15 cellular contexts compared by ENCODE assay signal in the genomic region with DNA sequence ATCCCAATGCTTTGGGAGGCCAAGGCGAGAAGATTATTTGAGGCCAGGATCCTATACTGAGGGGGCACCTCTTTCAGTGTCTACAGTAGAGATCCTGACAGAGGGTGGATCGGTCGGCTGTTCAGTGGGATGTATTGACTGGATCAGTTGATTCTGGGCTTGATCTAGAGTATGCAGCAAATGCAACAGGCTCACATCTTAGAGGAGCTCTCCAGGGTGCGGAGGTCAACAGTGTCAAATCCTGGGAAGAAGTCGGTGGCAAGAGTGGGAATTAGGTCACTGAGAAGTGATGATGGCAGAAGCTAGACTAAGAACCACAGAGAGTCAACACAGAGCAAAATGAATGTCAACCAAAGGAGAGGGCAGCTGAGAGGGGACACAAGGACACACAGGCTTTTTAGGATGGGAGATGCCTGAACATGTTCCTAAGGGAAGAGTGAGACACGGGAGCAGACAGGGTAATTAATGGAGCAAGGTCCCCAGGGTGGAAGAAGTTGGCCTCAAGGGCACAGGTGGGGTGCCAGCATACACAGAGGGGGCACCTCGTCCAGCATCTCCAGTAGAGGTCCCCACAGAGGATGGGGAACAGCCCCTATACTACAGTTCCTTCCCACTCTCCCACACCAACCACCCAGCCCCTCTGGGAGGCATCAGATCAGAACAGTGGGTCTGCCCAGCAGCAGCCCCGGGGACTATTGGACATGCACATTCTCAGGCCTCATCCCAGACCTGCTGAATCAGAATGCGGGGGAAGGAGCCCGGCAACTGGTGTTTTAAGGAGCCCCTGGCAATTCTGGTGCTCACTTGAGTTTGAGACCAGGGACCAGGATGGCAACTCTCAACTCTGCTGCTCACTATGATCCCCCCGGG. TPM values are rescaled to one million over a fixed set of nuclear protein-coding genes. Genes with fewer than 3 reads are reported as not detected.
DNase-seq lines count a peak whose midpoint lies in the region; ATAC-seq, FAIRE-seq and TF ChIP-seq lines count a peak whose summit lies in the region.
"Had no signal": no experiment of that assay in that cellular context is flagged by ENCODE, and none has a peak within 500 bp of the region (broad histone marks: within the 10 kb centered on the region; RNA-seq: fewer than 3 reads in every experiment).

No MANE protein-coding gene starts in this region.

- TF ChIP-seq POLR2A in testis (IDR thresholded peaks at IDR 0.05) = no peak
- TF ChIP-seq POLR2A in H54 (IDR thresholded peaks at IDR 0.05; ENCODE audit: low read depth, low read length) = no peak

- no peak overlapping the region for H3K14ac ChIP-seq in mesenchymal stem cell (ENCODE audit: low read length in 2 of 2)

- H3K36me3 ChIP-seq in mesenchymal stem cell (ENCODE audit: control insufficient read depth in 1 of 2, insufficient read depth in 2 of 2, low read depth in 1 of 2, low read length in 2 of 2) = peaks cover 57 to 70% of the 10 kb centered on the region in 2 experiments
- no peaks in the 10 kb centered on the region for H3K36me3 ChIP-seq in testis (ENCODE audit: low read depth, missing control alignments)

- H3K27ac Mint-ChIP-seq in activated T-cell treated with anti-CD3 and anti-CD28 coated beads, Interleukin-2, amount 50 U/mL, for 72 hours = peak overlapping the region; percentile 84
- peak overlapping the region; percentile 66 to 81 for H3K27ac Mint-ChIP-seq in activated naive CD4-positive, alpha-beta T cell treated with anti-CD3 and anti-CD28 coated beads, Interleukin-2, amount 50 U/mL, for 72 hours

- H3K4ac ChIP-seq in mesenchymal stem cell (ENCODE audit: low read depth in 1 of 2, low read length in 2 of 2) = peak overlapping the region in 1 of 2 experiments; percentile 57

- CTCF ChIA-PET in GM10248 (lab: Yijun Ruan, JAX) = no interaction called here

- no peak overlapping the region for H2AK5ac ChIP-seq in mesenchymal stem cell (ENCODE audit: low read length, severe bottlenecking)

- intact Hi-C loops in testis (cut with DNase I; ENCODE audit: low total_unique reads) = no loop called here

- no peak overlapping the region for H3K18ac ChIP-seq in mesenchymal stem cell (ENCODE audit: low read depth in 1 of 2, low read length in 2 of 2)

- peak overlapping the region; percentile 46 for H4K8ac ChIP-seq in mesenchymal stem cell (ENCODE audit: low read length)

- H3K9me3 Mint-ChIP-seq in activated T-cell treated with anti-CD3 and anti-CD28 coated beads, Interleukin-2, amount 50 U/mL, for 72 hours = no peaks in the 10 kb centered on the region
- no peaks in the 10 kb centered on the region for H3K9me3 Mint-ChIP-seq in activated naive CD4-positive, alpha-beta T cell treated with anti-CD3 and anti-CD28 coated beads, Interleukin-2, amount 50 U/mL, for 72 hours

- 95% methylated on average over 11 of the region's 11 CpGs for WGBS in mesenchymal stem cell
- WGBS in testis, 2 donors = 80 to 81% methylated on average over 8 to 11 of the region's 11 CpGs

- H3K4me2 ChIP-seq in mesenchymal stem cell (ENCODE audit: low read length, poor library complexity, severe bottlenecking) = no peak overlapping the region
- H3K4me2 ChIP-seq: KMS-11 had no signal

- H3K4me3 Mint-ChIP-seq in activated T-cell treated with anti-CD3 and anti-CD28 coated beads, Interleukin-2, amount 50 U/mL, for 72 hours = no peak overlapping the region

- FAIRE-seq in H54 (lab: Jason Lieb, UNC) = no peak
- FAIRE-seq: RCC 7860 had no signal

- peak overlapping the region; percentile 51 for H3K9ac ChIP-seq in mesenchymal stem cell (ENCODE audit: low read length)
- H3K9ac ChIP-seq: KMS-11, parathyroid adenoma had no signal

- H3K23ac ChIP-seq in mesenchymal stem cell (ENCODE audit: low read length in 2 of 2) = no peak overlapping the region

- H3K36me3 Mint-ChIP-seq in activated T-cell treated with anti-CD3 and anti-CD28 coated beads, Interleukin-2, amount 50 U/mL, for 72 hours (ENCODE audit: insufficient read depth in 2 of 2) = peaks cover 2 to 21% of the 10 kb centered on the region in 2 donors
- H3K36me3 Mint-ChIP-seq in activated naive CD4-positive, alpha-beta T cell treated with anti-CD3 and anti-CD28 coated beads, Interleukin-2, amount 50 U/mL, for 72 hours = peaks cover 0 to 22% of the 10 kb centered on the region in 2 donors

- H4K91ac ChIP-seq in mesenchymal stem cell (ENCODE audit: low read length) = peak overlapping the region; percentile 18

- H2BK120ac ChIP-seq in mesenchymal stem cell (ENCODE audit: low read depth, low read length) = no peak overlapping the region

- no peak overlapping the region for H2AFZ ChIP-seq in mesenchymal stem cell (ENCODE audit: low read depth, low read length)
- H2AFZ ChIP-seq: parathyroid adenoma had no signal

- H3K27me3 ChIP-seq in mesenchymal stem cell (ENCODE audit: control insufficient read depth in 1 of 2, insufficient read depth in 1 of 2, low read length in 2 of 2) (no peaks in the 10 kb centered on the region), testis (no peaks in the 10 kb centered on the region)

- TF ChIP-seq CTCF in testis (IDR thresholded peaks at IDR 0.05) (no peak), GM10248 (IDR thresholded peaks at IDR 0.05; ENCODE audit: control extremely low read depth, extremely low read depth, low read depth, missing control alignments) (no peak)

- H3K27ac ChIP-seq in mesenchymal stem cell (ENCODE audit: low read length, poor library complexity, severe bottlenecking) (no peak overlapping the region), testis (peak overlapping the region; percentile 23 to 24)
- H3K27ac ChIP-seq: KMS-11, parathyroid adenoma had no signal

- no peaks in the 10 kb centered on the region for H3K9me3 ChIP-seq in mesenchymal stem cell (ENCODE audit: control insufficient read depth, low read length)
- H3K9me3 ChIP-seq in testis = no peaks in the 10 kb centered on the region

- H3K4me1 ChIP-seq in mesenchymal stem cell (ENCODE audit: control insufficient read depth, insufficient read depth, low read depth, low read length) (peaks cover 7% of the 10 kb centered on the region), testis (peaks cover 10% of the 10 kb centered on the region)
- H3K4me1 ChIP-seq: parathyroid adenoma had no signal

- no peak overlapping the region for H2BK12ac ChIP-seq in mesenchymal stem cell (ENCODE audit: low read length in 2 of 2)

- DNase-seq in activated T-cell treated with anti-CD3 and anti-CD28 coated beads, Interleukin-2, amount 50 U/mL, for 72 hours = no peak
- DNase-seq in activated T-cell treated with anti-CD3 and anti-CD28 coated beads, Interleukin-2, amount 50 U/mL, for 48 hours = no peak
- no peak for DNase-seq in activated naive CD4-positive, alpha-beta T cell treated with anti-CD3 and anti-CD28 coated beads, Interleukin-2, amount 50 U/mL, for 72 hours (ENCODE audit: low spot score in 2 of 2)
- DNase-seq in mesenchymal stem cell (no peak), testis (no peak), GM10248 (ENCODE audit: extremely low spot score) (no peak), H54 (ENCODE audit: insufficient read length, low spot score) (no peak), NCI-H226 (no peak)
- DNase-seq: anterior cingulate cortex, GF-D8, islet precursor cell, NCI-H2171 treated with DMSO at 0.1 percent for 48 hours had no signal

- POLR2A ChIA-PET in GM10248 (lab: Yijun Ruan, JAX) = no interaction called here

- H3K4me1 Mint-ChIP-seq in activated T-cell treated with anti-CD3 and anti-CD28 coated beads, Interleukin-2, amount 50 U/mL, for 72 hours (ENCODE audit: low read depth) = peaks cover 43% of the 10 kb centered on the region

- H2BK5ac ChIP-seq in mesenchymal stem cell (ENCODE audit: low read depth, low read length, poor library complexity, severe bottlenecking) = no peak overlapping the region

- no peaks in the 10 kb centered on the region for H3K27me3 Mint-ChIP-seq in activated T-cell treated with anti-CD3 and anti-CD28 coated beads, Interleukin-2, amount 50 U/mL, for 72 hours (ENCODE audit: low read depth)

- ATAC-seq in activated T-cell treated with anti-CD3 and anti-CD28 coated beads, Interleukin-2, amount 50 U/mL, for 72 hours (replicated peaks in 1 of 2) = peak in 1 of 2 donors; percentile 7
- no peak for ATAC-seq in activated naive CD4-positive, alpha-beta T cell treated with anti-CD3 and anti-CD28 coated beads, Interleukin-2, amount 50 U/mL, for 72 hours

- peak overlapping the region; percentile 49 for H2BK15ac ChIP-seq in mesenchymal stem cell (ENCODE audit: low read depth, poor library complexity, severe bottlenecking)

- peaks cover 10% of the 10 kb centered on the region for H3K79me1 ChIP-seq in mesenchymal stem cell (replicated peaks; ENCODE audit: low read length, poor library complexity, severe bottlenecking)

- H3K4me3 ChIP-seq in mesenchymal stem cell (ENCODE audit: insufficient read depth in 1 of 2, low read depth in 1 of 2, low read length in 2 of 2) (no peak overlapping the region), testis (no peak overlapping the region)

RNA-seq across cellular contexts. Expression of a gene that starts 10.0 kb away (rescaled TPM):
- 100 to 1,000 TPM; 163 to 204 TPM for total RNA-seq in activated T-cell treated with anti-CD3 and anti-CD28 coated beads, Interleukin-2, amount 50 U/mL, for 72 hours
- total RNA-seq in activated naive CD4-positive, alpha-beta T cell treated with anti-CD3 and anti-CD28 coated beads, Interleukin-2, amount 50 U/mL, for 72 hours = 100 to 1,000 TPM in 1 of 2 donors, 10 to 100 TPM in 1; 82.6 to 148 TPM
- 15.0 TPM for polyA plus RNA-seq in mesenchymal stem cell (2013, experiment 1 of 2)
- polyA plus RNA-seq in mesenchymal stem cell (2013, experiment 2 of 2) = 14.3 TPM
- total RNA-seq in testis = 10 to 100 TPM; 42.2 to 47.9 TPM
- 40.8 TPM for polyA plus RNA-seq in testis (ENCODE audit: insufficient read depth, low read depth, low replicate concordance)

RNA-seq across cellular contexts. Expression of a gene that starts 48.5 kb away (rescaled TPM):
- 100 to 1,000 TPM; 113 to 124 TPM for total RNA-seq in activated T-cell treated with anti-CD3 and anti-CD28 coated beads, Interleukin-2, amount 50 U/mL, for 72 hours
- total RNA-seq in activated naive CD4-positive, alpha-beta T cell treated with anti-CD3 and anti-CD28 coated beads, Interleukin-2, amount 50 U/mL, for 72 hours = 10 to 100 TPM; 82.2 to 88.1 TPM
- 31.5 TPM for polyA plus RNA-seq in mesenchymal stem cell (2013, experiment 1 of 2)
- 30.8 TPM for polyA plus RNA-seq in mesenchymal stem cell (2013, experiment 2 of 2)
- total RNA-seq in testis = 10 to 100 TPM; 77.5 to 79.8 TPM
- 32.8 TPM for polyA plus RNA-seq in testis (ENCODE audit: insufficient read depth, low read depth, low replicate concordance)
